22 cellular contexts compared by ENCODE assay signal in the genomic region with DNA sequence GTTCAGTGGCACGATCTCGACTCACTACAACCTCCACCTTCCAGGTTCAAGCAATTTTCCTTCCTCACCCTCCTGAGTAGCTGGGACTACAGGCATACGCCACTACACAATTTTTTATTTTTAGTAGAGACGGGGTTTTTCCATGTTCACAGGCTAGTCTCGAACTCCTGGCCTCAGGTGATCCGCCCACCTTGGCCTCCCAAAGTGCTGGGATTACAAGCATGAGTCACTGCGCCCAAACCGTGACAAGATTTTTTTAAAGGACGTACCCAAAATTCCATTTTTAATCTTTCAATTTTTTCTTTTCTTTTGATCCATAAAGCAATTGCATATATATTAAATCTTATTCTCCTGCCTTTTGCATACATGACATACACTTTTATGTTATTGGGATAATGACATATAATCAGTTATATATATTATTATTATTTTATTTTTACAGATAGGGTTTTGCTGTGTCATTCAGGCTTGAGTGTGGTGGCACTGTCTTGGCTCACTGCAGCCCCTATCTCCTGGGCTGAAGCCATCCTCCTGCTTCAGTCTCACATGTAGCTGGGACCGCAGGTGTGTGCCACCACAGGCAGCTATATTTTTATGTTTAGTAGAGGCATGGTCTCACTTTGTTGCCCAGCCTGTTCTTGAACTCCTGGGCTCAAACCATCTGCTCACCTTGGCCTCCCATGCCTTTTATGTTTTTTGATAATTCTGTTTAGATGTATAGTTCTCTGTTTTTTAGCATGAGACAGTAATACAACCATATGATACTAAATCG.
"Had no signal": no experiment of that assay in that cellular context is flagged by ENCODE, and none has a peak within 500 bp of the region (broad histone marks: within the 10 kb centered on the region; RNA-seq: fewer than 3 reads in every experiment).

No MANE protein-coding gene starts in this region.

- H3K4me3 Mint-ChIP-seq: activated CD4-positive, alpha-beta memory T cell treated with anti-CD3 and anti-CD28 coated beads, Interleukin-2, amount 10 ng/mL, durations not matched to agents 7 days and 5 days; activated CD4-positive, alpha-beta T cell treated with anti-CD3 and anti-CD28 coated beads for 36 hours; activated naive CD8-positive, alpha-beta T cell treated with anti-CD3 and anti-CD28 coated beads for 36 hours; activated T-helper 17 cell treated with anti-CD3 and anti-CD28 coated beads, Interleukin-2, amount 50 U/mL, for 72 hours; memory B cell; naive thymus-derived CD8-positive, alpha-beta T cell had no signal

- ATAC-seq: activated CD4-positive, alpha-beta T cell treated with anti-CD3 and anti-CD28 coated beads for 36 hours; activated T-helper 17 cell treated with anti-CD3 and anti-CD28 coated beads, Interleukin-2, amount 50 U/mL, for 72 hours; body of pancreas; naive thymus-derived CD8-positive, alpha-beta T cell had no signal

- H3K9me3 ChIP-seq: body of pancreas, neutrophil, thyroid gland had no signal

- DNase-seq: activated CD4-positive, alpha-beta memory T cell treated with anti-CD3 and anti-CD28 coated beads, Interleukin-2, amount 10 ng/mL, durations not matched to agents 7 days and 5 days; activated CD4-positive, alpha-beta T cell treated with anti-CD3 and anti-CD28 coated beads for 36 hours; activated naive CD4-positive, alpha-beta T cell; activated naive CD8-positive, alpha-beta T cell treated with anti-CD3 and anti-CD28 coated beads for 36 hours; activated T-cell treated with anti-CD3 and anti-CD28 coated beads, Interleukin-2, amount 50 U/mL, for 1 hour; amniotic stem cell; body of pancreas; erythroblast; head of caudate nucleus; kidney; naive thymus-derived CD8-positive, alpha-beta T cell; posterior cingulate gyrus; retina; stimulated activated CD4-positive, alpha-beta T cell treated with anti-CD3 and anti-CD28 coated beads, Interleukin-12 subunit alpha, Interleukin-12 subunit beta, amount 100 ng/mL, for 4 hours; stimulated activated CD4-positive, alpha-beta T cell treated with anti-CD3 and anti-CD28 coated beads, Interleukin-1b, Interleukin-23, amount 100 ng/mL, for 48 hours; stimulated activated naive CD4-positive, alpha-beta T cell treated with Interleukin-2 at 50 U/mL for 16 hours; SW 1271; thyroid gland had no signal

- H3K9me3 Mint-ChIP-seq: activated CD4-positive, alpha-beta memory T cell treated with anti-CD3 and anti-CD28 coated beads, Interleukin-2, amount 10 ng/mL, durations not matched to agents 7 days and 5 days; activated naive CD8-positive, alpha-beta T cell treated with anti-CD3 and anti-CD28 coated beads for 36 hours; activated T-helper 17 cell treated with anti-CD3 and anti-CD28 coated beads, Interleukin-2, amount 50 U/mL, for 72 hours; memory B cell; naive thymus-derived CD8-positive, alpha-beta T cell had no signal

- H3K27me3 Mint-ChIP-seq: activated CD4-positive, alpha-beta memory T cell treated with anti-CD3 and anti-CD28 coated beads, Interleukin-2, amount 10 ng/mL, durations not matched to agents 7 days and 5 days; activated CD4-positive, alpha-beta T cell treated with anti-CD3 and anti-CD28 coated beads for 36 hours; activated naive CD8-positive, alpha-beta T cell treated with anti-CD3 and anti-CD28 coated beads for 36 hours; activated T-helper 17 cell treated with anti-CD3 and anti-CD28 coated beads, Interleukin-2, amount 50 U/mL, for 72 hours; memory B cell; naive thymus-derived CD8-positive, alpha-beta T cell had no signal

- H3K27ac ChIP-seq: body of pancreas, coronary artery, neutrophil, thyroid gland had no signal

- H3K27me3 ChIP-seq: body of pancreas, neutrophil, thyroid gland had no signal

- H3K4me3 ChIP-seq: body of pancreas, coronary artery, thyroid gland had no signal

- H3K27ac Mint-ChIP-seq: activated CD4-positive, alpha-beta memory T cell treated with anti-CD3 and anti-CD28 coated beads, Interleukin-2, amount 10 ng/mL, durations not matched to agents 7 days and 5 days; activated naive CD8-positive, alpha-beta T cell treated with anti-CD3 and anti-CD28 coated beads for 36 hours; memory B cell had no signal
